Comparison of ENCODE assay signal across 8 cellular contexts in the genomic region with DNA sequence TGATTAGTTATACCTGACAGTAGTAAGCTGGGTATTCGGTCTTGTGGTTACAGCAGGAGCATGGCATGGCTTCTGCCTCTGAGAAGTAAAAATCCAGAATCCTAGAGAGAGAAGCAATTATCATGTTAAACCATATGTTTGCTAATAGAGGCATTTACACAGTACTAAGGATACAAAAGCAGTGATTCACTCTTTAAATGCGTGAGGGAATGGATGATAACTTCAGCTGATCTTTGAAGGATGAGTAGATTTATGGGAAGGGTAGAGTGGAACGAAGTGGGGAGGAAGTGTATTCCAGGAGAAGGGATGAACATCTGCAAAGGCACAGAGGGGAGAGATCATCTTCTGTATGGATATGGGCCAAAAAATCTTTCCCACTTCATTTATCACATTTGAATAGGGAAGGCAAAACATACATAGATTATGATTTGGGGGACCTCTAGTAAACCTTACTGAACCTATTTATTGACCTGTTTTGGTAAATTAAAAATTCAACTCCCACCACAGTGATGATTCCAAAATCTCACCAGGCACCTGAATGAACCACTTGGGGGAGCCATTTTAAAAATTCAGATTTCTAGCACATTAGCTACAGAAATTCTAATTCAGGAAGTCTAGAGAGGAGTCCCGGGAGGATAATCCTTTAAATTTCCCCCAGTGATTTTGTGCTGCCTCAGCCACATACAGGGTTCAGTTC. TPM values are rescaled to one million over a fixed set of nuclear protein-coding genes. Genes with fewer than 3 reads are reported as not detected.
DNase-seq lines count a peak whose midpoint lies in the region; ATAC-seq and TF ChIP-seq lines count a peak whose summit lies in the region.

No MANE protein-coding gene starts in this region.

- H3K27me3 ChIP-seq in AG04450 (ENCODE audit: control insufficient read depth, insufficient read depth, low read length) = no peaks in the 10 kb centered on the region
- H3K27me3 ChIP-seq in brain microvascular endothelial cell (replicated peaks) = no peaks in the 10 kb centered on the region

- no peak overlapping the region for H3K4me3 ChIP-seq in AG04450 (ENCODE audit: low read depth, low read length)
- H3K4me3 ChIP-seq in brain microvascular endothelial cell (ENCODE audit: low read depth, low read length) = no peak overlapping the region

- H3K36me3 ChIP-seq in brain microvascular endothelial cell (replicated peaks) = no peaks in the 10 kb centered on the region

- CTCF ChIA-PET in AG04450 (lab: Charles Lee) = interaction anchor here (0.6 to 2.4 kb wide), 7 partner anchors 9 to 234 kb away, joined by 3 to 11 read pairs (median 3); no protein-coding TSS in a partner anchor

- no peaks in the 10 kb centered on the region; the same call in 1 of the 2 replicates for H3K9me3 ChIP-seq in AG04450 (ENCODE audit: control insufficient read depth, insufficient read depth, low read length)

- POLR2A ChIA-PET in AG04450 (lab: Yijun Ruan, JAX) = no interaction called here

- ATAC-seq in GM19328 (IDR thresholded peaks at IDR 0.05; ENCODE audit: unreplicated experiment) = peak; percentile 20
- ATAC-seq in HG03354 (IDR thresholded peaks at IDR 0.05; ENCODE audit: poor library complexity, severe bottlenecking, unreplicated experiment) = peak; percentile 30

- TF ChIP-seq CTCF in AG04450 (IDR thresholded peaks at IDR 0.05; ENCODE audit: low read depth, low read length) (peak; percentile 39), brain microvascular endothelial cell (IDR thresholded peaks at IDR 0.05; ENCODE audit: low read depth, low read length, missing control alignments) (peak; percentile 57)

- no peak for DNase-seq in AG04450 (ENCODE audit: low read depth, low spot score)
- no peak for DNase-seq in brain microvascular endothelial cell
- no peak for DNase-seq in DMS153 (lab: John Stamatoyannopoulos, UW)
- no peak for DNase-seq in NCI-H2107 (lab: John Stamatoyannopoulos, UW)
- no peak for DNase-seq in NCI-H526 treated with DMSO at 0.1 percent for 48 hours (lab: John Stamatoyannopoulos, UW)
- DNase-seq in Ammon's horn (ENCODE audit: low spot score) = no peak

- in situ Hi-C loops in brain microvascular endothelial cell (cut with HindIII; ENCODE audit: low pct_ligation_motif_present, low sequenced_read_pairs) = loop anchor here (25.0 kb wide), 1 partner anchor 237 kb away; no protein-coding TSS in a partner anchor

- H3K27ac ChIP-seq in AG04450 (ENCODE audit: low read depth, low read length) = no peak overlapping the region
- no peak overlapping the region for H3K27ac ChIP-seq in brain microvascular endothelial cell

RNA-seq across cellular contexts. Expression of gene IGSF10, which starts 35.1 kb away (rescaled TPM):
- 0.02 TPM in 2 replicates for polyA plus RNA-seq in AG04450 (2011; rRNA removed)
- polyA minus RNA-seq in AG04450 (2011; rRNA and poly(A)+ RNA removed) = 0.04 TPM in 1 of 2 replicates, not detected in the other

RNA-seq across cellular contexts. Expression of gene P2RY12, which starts 41.2 kb away (rescaled TPM):
- not detected in 2 replicates for polyA plus RNA-seq in AG04450 (2011; rRNA removed)
- polyA minus RNA-seq in AG04450 (2011; rRNA and poly(A)+ RNA removed) = not detected in 2 replicates
